In the genomic region with DNA sequence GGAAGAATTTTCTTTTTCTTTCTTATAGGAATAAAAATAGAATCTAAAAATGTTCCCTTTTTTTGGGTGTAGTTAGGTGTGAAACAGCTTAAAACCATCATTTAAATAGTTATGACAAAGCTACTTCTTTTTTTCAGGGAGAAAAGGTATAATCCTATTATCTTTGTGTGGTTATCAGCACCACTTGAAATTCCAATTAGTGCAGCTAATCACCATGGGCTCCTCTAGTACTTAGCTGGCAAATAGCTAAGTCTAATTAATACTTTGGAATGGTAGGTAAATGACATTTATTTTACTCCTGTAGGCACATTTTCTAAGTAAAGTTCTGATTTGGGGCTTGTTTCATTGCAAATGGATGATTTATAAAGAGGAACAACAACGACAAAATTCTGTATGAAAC, we compare ENCODE assay signal across 25 cellular contexts.
"Had no signal": no experiment of that assay in that cellular context is flagged by ENCODE, and none has a peak within 500 bp of the region (broad histone marks: within the 10 kb centered on the region; RNA-seq: fewer than 3 reads in every experiment).

No MANE protein-coding gene starts in this region.

- FAIRE-seq: small intestine had no signal

- H3K27me3 ChIP-seq: ovary, right lobe of liver, sigmoid colon, stomach, thyroid gland, tibial nerve, upper lobe of right lung, uterus had no signal

- H3K36me3 ChIP-seq: ovary, right lobe of liver, sigmoid colon, stomach, thoracic aorta, thyroid gland, tibial nerve, upper lobe of right lung, uterus had no signal

- H3K9ac ChIP-seq: parathyroid adenoma had no signal

- H3K4me3 ChIP-seq: ovary, psoas muscle, right lobe of liver, sigmoid colon, stomach, thoracic aorta, thyroid gland, tibial nerve, upper lobe of right lung, uterus had no signal

- H2AFZ ChIP-seq: parathyroid adenoma had no signal

- H3K79me2 ChIP-seq: parathyroid adenoma had no signal

- H3K9me3 ChIP-seq: ovary, right lobe of liver, sigmoid colon, thoracic aorta, thyroid gland, upper lobe of right lung, uterus had no signal

- H3K27ac ChIP-seq: ovary, parathyroid adenoma, psoas muscle, right lobe of liver, sigmoid colon, stomach, thoracic aorta, thyroid gland, tibial nerve, upper lobe of right lung, uterus had no signal

- ATAC-seq: naive thymus-derived CD8-positive, alpha-beta T cell; natural killer cell treated with Interleukin-12 subunit alpha and Interleukin-12 subunit beta and Interleukin-15 and Interleukin-18, amount 100 ng/mL, for 72 hours; psoas muscle; right cardiac atrium; right lobe of liver; stimulated activated effector memory CD8-positive, alpha-beta T cell treated with anti-CD3 and anti-CD28 coated beads, Interleukin-12 subunit alpha, Interleukin-12 subunit beta, amount 100 ng/mL, for 72 hours; stimulated activated naive B cell treated with anti-CD40 and anti-IgM and Interleukin-4, amounts not matched to agents 10 μg/mL and 1 μg/mL and 100 μg/mL, for 72 hours; upper lobe of right lung had no signal

- H3K4me1 ChIP-seq: parathyroid adenoma, psoas muscle, right lobe of liver, sigmoid colon, stomach, thyroid gland, tibial nerve, upper lobe of right lung, uterus had no signal

- DNase-seq: naive thymus-derived CD8-positive, alpha-beta T cell; nephron progenitor cell; occipital lobe; ovary; posterior cingulate gyrus; psoas muscle; right cardiac atrium; right lobe of liver; sigmoid colon; small intestine; stimulated activated CD4-positive, alpha-beta T cell treated with anti-CD3 and anti-CD28 coated beads, Interleukin-15, amount 100 ng/mL, for 24 hours; stimulated activated CD4-positive, alpha-beta T cell treated with anti-CD3 and anti-CD28 coated beads, Interleukin-2, amount 100 ng/mL, for 24 hours; stimulated activated CD4-positive, alpha-beta T cell treated with anti-CD3 and anti-CD28 coated beads, Interleukin-2, amount 100 ng/mL, for 48 hours; stimulated activated CD4-positive, alpha-beta T cell treated with anti-CD3 and anti-CD28 coated beads, Interleukin-4, amount 100 ng/mL, for 24 hours; stimulated activated naive B cell treated with anti-CD40 and anti-IgM and Interleukin-4, amounts not matched to agents 10 μg/mL and 1 μg/mL and 100 μg/mL, for 72 hours; stimulated activated naive CD4-positive, alpha-beta T cell treated with Interleukin-2 at 50 U/mL for 16 hours; stomach; thyroid gland; upper lobe of right lung; uterus had no signal
